In genomic region chr1:164886101-164886500, GRCh38 we compare ENCODE assay signal across 21 cellular contexts.
"Had no signal": no experiment of that assay in that cellular context is flagged by ENCODE, and none has a peak within 500 bp of the region (broad histone marks: within the 10 kb centered on the region; RNA-seq: fewer than 3 reads in every experiment).

No MANE protein-coding gene starts in this region.

- H3K27ac Mint-ChIP-seq: activated naive CD4-positive, alpha-beta T cell treated with anti-CD3 and anti-CD28 coated beads, Interleukin-2, amount 50 U/mL, for 72 hours; nephron; stimulated activated naive CD8-positive, alpha-beta T cell treated with anti-CD3 and anti-CD28 coated beads, Interleukin-15, Interleukin-2, amounts not matched to agents 100 ng/mL and 50 ng/mL, for 24 hours; T-helper 2 cell treated with Interferon-gamma antibody and Interleukin-4, amounts not matched to agents 5 μg/mL and 100 μg/mL, for 36 hours had no signal

- H3K27me3 ChIP-seq: ascending aorta, brain microvascular endothelial cell, esophagus muscularis mucosa, gastrocnemius medialis, pancreas, right atrium auricular region, thyroid gland had no signal

- H3K27me3 Mint-ChIP-seq: stimulated activated naive CD8-positive, alpha-beta T cell treated with anti-CD3 and anti-CD28 coated beads, Interleukin-15, Interleukin-2, amounts not matched to agents 100 ng/mL and 50 ng/mL, for 24 hours had no signal

- DNase-seq: activated CD4-positive, alpha-beta T cell treated with anti-CD3 and anti-CD28 coated beads for 1 hour; activated gamma-delta T cell treated with Interleukin-2 at 50 U/mL for 16 hours; activated T-cell treated with anti-CD3 and anti-CD28 coated beads, Interleukin-2, amount 50 U/mL, for 1 hour; brain microvascular endothelial cell; central memory CD4-positive, alpha-beta T cell; effector memory CD4-positive, alpha-beta T cell; gastrocnemius medialis; hypothalamus; left cardiac atrium; pancreas; psoas muscle; stimulated activated CD4-positive, alpha-beta T cell treated with anti-CD3 and anti-CD28 coated beads, Interleukin-4, amount 100 ng/mL, for 4 hours; substantia nigra; thyroid gland had no signal

- H3K4me3 ChIP-seq: ascending aorta, esophagus muscularis mucosa, gastrocnemius medialis, pancreas, psoas muscle, right atrium auricular region, thyroid gland had no signal

- H3K4me3 Mint-ChIP-seq: nephron; stimulated activated naive CD8-positive, alpha-beta T cell treated with anti-CD3 and anti-CD28 coated beads, Interleukin-15, Interleukin-2, amounts not matched to agents 100 ng/mL and 50 ng/mL, for 24 hours; T-helper 2 cell treated with Interferon-gamma antibody and Interleukin-4, amounts not matched to agents 5 μg/mL and 100 μg/mL, for 36 hours had no signal

- H3K4me1 ChIP-seq: ascending aorta, esophagus muscularis mucosa, gastrocnemius medialis, pancreas, psoas muscle, right atrium auricular region, thyroid gland had no signal

- ATAC-seq: activated naive CD4-positive, alpha-beta T cell treated with anti-CD3 and anti-CD28 coated beads, Interleukin-2, amount 50 U/mL, for 72 hours; gastrocnemius medialis; left cardiac atrium; pancreas; psoas muscle had no signal

- H3K36me3 Mint-ChIP-seq: activated naive CD4-positive, alpha-beta T cell treated with anti-CD3 and anti-CD28 coated beads, Interleukin-2, amount 50 U/mL, for 72 hours had no signal

- H3K27ac ChIP-seq: ascending aorta, brain microvascular endothelial cell, esophagus muscularis mucosa, gastrocnemius medialis, pancreas, psoas muscle, right atrium auricular region, thyroid gland had no signal

- H3K9me3 Mint-ChIP-seq: nephron; T-helper 2 cell treated with Interferon-gamma antibody and Interleukin-4, amounts not matched to agents 5 μg/mL and 100 μg/mL, for 36 hours had no signal

- H3K36me3 ChIP-seq: ascending aorta, brain microvascular endothelial cell, esophagus muscularis mucosa, gastrocnemius medialis, pancreas, right atrium auricular region, thyroid gland had no signal

- H3K9me3 ChIP-seq: ascending aorta, esophagus muscularis mucosa, gastrocnemius medialis, pancreas, psoas muscle, right atrium auricular region, thyroid gland had no signal

- H3K4me1 Mint-ChIP-seq: nephron had no signal
